ENCODE assay signal across 8 cellular contexts in genomic region chr12:112012775-112013600, GRCh38. TPM values are rescaled to one million over a fixed set of nuclear protein-coding genes. Genes with fewer than 3 reads are reported as not detected.
DNase-seq lines count a peak whose midpoint lies in the region; ATAC-seq, FAIRE-seq and TF ChIP-seq lines count a peak whose summit lies in the region.

TSS of gene ERP29 (plus strand) at chr12:112013426. CDS start at chr12:112013466, 40 bp downstream.
TSS of gene TMEM116 (minus strand) at chr12:112013165. CDS start at chr12:112005270, 7,895 bp downstream.

- no peaks in the 10 kb centered on the region for H3K27me3 Mint-ChIP-seq in activated naive CD8-positive, alpha-beta T cell treated with anti-CD3 and anti-CD28 coated beads for 36 hours

- H3K27ac Mint-ChIP-seq in activated naive CD8-positive, alpha-beta T cell treated with anti-CD3 and anti-CD28 coated beads for 36 hours, result peak within 1 kb of the TSS; percentile 96

- peaks cover 38% of the 10 kb centered on the region for H3K4me1 Mint-ChIP-seq in activated naive CD8-positive, alpha-beta T cell treated with anti-CD3 and anti-CD28 coated beads for 36 hours

- ATAC-seq in HG02623 (IDR thresholded peaks at IDR 0.05; ENCODE audit: unreplicated experiment) (peak; percentile 63), Right ventricle myocardium inferior (peak; percentile 93), pancreas (peak; percentile 84 to 91 (median 89))

- FAIRE-seq in pancreas (lab: Jason Lieb, UNC), result no peak

- TF ChIP-seq CTCF in GM12864 (IDR thresholded peaks at IDR 0.05; ENCODE audit: low read depth, low read length, missing control alignments) (peak; percentile 53), pancreas (IDR thresholded peaks at IDR 0.05) (peak; percentile 25 to 60 (median 40)), tibial artery (IDR thresholded peaks at IDR 0.05) (peak; percentile 78 to 80)

- H3K36me3 Mint-ChIP-seq in activated naive CD8-positive, alpha-beta T cell treated with anti-CD3 and anti-CD28 coated beads for 36 hours, result peaks cover 44% of the 10 kb centered on the region

- H3K27ac ChIP-seq in pancreas (peak within 1 kb of the TSS; percentile 84 to 95 (median 92)), tibial artery (peak within 1 kb of the TSS; percentile 94 to 97)

- H3K9me3 ChIP-seq in pancreas (no peaks in the 10 kb centered on the region), tibial artery (no peaks in the 10 kb centered on the region)

- H3K4me1 ChIP-seq in pancreas, result peaks cover 0 to 26% (median 10%) of the 10 kb centered on the region in 3 donors
- H3K4me1 ChIP-seq in tibial artery, result peaks cover 5 to 35% (median 25%) of the 10 kb centered on the region in 4 donors

- H3K27me3 ChIP-seq in pancreas (no peaks in the 10 kb centered on the region), tibial artery (no peaks in the 10 kb centered on the region)

- DNase-seq in GM12864 (ENCODE audit: low read depth), result peak; percentile 92
- DNase-seq in NCI-H1105 (lab: John Stamatoyannopoulos, UW), result peak; percentile 99
- DNase-seq in SKM-1 treated with dmso at 0.1 percent for 144 hours (lab: John Stamatoyannopoulos, UW; ENCODE audit: unreplicated experiment), result peak; percentile 83
- DNase-seq in activated naive CD8-positive, alpha-beta T cell treated with anti-CD3 and anti-CD28 coated beads for 36 hours, result peak; percentile 99
- DNase-seq in Right ventricle myocardium inferior (ENCODE audit: missing footprints), result peak; percentile 100
- DNase-seq in pancreas, result peak; percentile 99 to 100 (median 100)
- DNase-seq in tibial artery, result peak; percentile 100

- no peaks in the 10 kb centered on the region for H3K36me3 ChIP-seq in pancreas
- H3K36me3 ChIP-seq in tibial artery, result peaks cover 0 to 13% (median 2%) of the 10 kb centered on the region in 3 donors

- intact Hi-C loops in Right ventricle myocardium inferior (cut with DNase I), result loop anchor here (5.0 kb wide), 2 partner anchors 66 to 171 kb away; partner anchors contain the start of gene MAPKAPK5
- intact Hi-C loops in pancreas (cut with DNase I), result no loop called here
- intact Hi-C loops in tibial artery (cut with DNase I; ENCODE audit: low total_unique reads), result loop anchor here (5.0 kb wide), 2 partner anchors 76 to 171 kb away; partner anchors contain the start of gene MAPKAPK5

- H3K4me3 ChIP-seq in GM12864 (ENCODE audit: low read depth, low read length) (peak within 1 kb of the TSS; percentile 94), pancreas (peak within 1 kb of the TSS; percentile 65 to 90 (median 84)), tibial artery (peak within 1 kb of the TSS; percentile 72 to 86)

- H3K4me3 Mint-ChIP-seq in activated naive CD8-positive, alpha-beta T cell treated with anti-CD3 and anti-CD28 coated beads for 36 hours, result peak within 1 kb of the TSS; percentile 88

- WGBS in pancreas, 2 donors, result 0 to 1% methylated on average over 59 to 67 of the region's 67 CpGs

- H3K9me3 Mint-ChIP-seq in activated naive CD8-positive, alpha-beta T cell treated with anti-CD3 and anti-CD28 coated beads for 36 hours, result peaks cover 12% of the 10 kb centered on the region

RNA-seq across cellular contexts. Expression of gene ERP29, which starts in this region (rescaled TPM):
- total RNA-seq in activated naive CD8-positive, alpha-beta T cell treated with anti-CD3 and anti-CD28 coated beads for 36 hours, result 10 to 100 TPM; 79.9 to 85.6 TPM
- total RNA-seq in Right ventricle myocardium inferior, result 55.2 TPM
- total RNA-seq in pancreas, result 10 to 100 TPM; 48.5 to 81.9 (median 66.2) TPM
- 100 to 1,000 TPM in 1 of 2 donors, 10 to 100 TPM in 1; 54.5 to 101 TPM for polyA plus RNA-seq in pancreas

RNA-seq across cellular contexts. Expression of gene TMEM116, which starts in this region (rescaled TPM):
- 10 to 100 TPM; 10.1 to 10.5 TPM for total RNA-seq in activated naive CD8-positive, alpha-beta T cell treated with anti-CD3 and anti-CD28 coated beads for 36 hours
- total RNA-seq in Right ventricle myocardium inferior (40.0 TPM), pancreas (1 to 10 TPM; 3.3 to 7.3 (median 4.2) TPM)
- polyA plus RNA-seq in pancreas, result 1 to 10 TPM; 2.5 to 5.3 TPM

Comparison
In these comparisons a context has a peak if more than half of its experiments do, and no peak if none do; other contexts are left out.
1. Peak in every context shown above with its lines: DNase-seq, ATAC-seq, H3K4me3 ChIP-seq and H3K27ac ChIP-seq.
2. intact Hi-C loops: an anchor here in Right ventricle myocardium inferior (5.0 kb wide) and tibial artery (5.0 kb wide); none called in pancreas.